In genomic region chrX:70336767-70337166, GRCh38 we compare ENCODE assay signal across 1 cellular context.
TF ChIP-seq lines count a peak whose summit lies in the region.

No MANE protein-coding gene starts in this region.

TF ChIP-seq in GM12878, 131 proteins besides CTCF, POLR2A, EP300 and RAD21 (continued from another document):
- TF ChIP-seq, protein P1, sequence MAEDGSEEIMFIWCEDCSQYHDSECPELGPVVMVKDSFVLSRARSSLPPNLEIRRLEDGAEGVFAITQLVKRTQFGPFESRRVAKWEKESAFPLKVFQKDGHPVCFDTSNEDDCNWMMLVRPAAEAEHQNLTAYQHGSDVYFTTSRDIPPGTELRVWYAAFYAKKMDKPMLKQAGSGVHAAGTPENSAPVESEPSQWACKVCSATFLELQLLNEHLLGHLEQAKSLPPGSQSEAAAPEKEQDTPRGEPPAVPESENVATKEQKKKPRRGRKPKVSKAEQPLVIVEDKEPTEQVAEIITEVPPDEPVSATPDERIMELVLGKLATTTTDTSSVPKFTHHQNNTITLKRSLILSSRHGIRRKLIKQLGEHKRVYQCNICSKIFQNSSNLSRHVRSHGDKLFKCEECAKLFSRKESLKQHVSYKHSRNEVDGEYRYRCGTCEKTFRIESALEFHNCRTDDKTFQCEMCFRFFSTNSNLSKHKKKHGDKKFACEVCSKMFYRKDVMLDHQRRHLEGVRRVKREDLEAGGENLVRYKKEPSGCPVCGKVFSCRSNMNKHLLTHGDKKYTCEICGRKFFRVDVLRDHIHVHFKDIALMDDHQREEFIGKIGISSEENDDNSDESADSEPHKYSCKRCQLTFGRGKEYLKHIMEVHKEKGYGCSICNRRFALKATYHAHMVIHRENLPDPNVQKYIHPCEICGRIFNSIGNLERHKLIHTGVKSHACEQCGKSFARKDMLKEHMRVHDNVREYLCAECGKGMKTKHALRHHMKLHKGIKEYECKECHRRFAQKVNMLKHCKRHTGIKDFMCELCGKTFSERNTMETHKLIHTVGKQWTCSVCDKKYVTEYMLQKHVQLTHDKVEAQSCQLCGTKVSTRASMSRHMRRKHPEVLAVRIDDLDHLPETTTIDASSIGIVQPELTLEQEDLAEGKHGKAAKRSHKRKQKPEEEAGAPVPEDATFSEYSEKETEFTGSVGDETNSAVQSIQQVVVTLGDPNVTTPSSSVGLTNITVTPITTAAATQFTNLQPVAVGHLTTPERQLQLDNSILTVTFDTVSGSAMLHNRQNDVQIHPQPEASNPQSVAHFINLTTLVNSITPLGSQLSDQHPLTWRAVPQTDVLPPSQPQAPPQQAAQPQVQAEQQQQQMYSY (CRISPR knock-in tag; IDR thresholded peaks at IDR 0.05): no peak
- TF ChIP-seq IKZF1 (conservative IDR thresholded peaks at IDR 0.05) (peak; percentile 71), SMAD1 (IDR thresholded peaks at IDR 0.05; ENCODE audit: low read depth, partially characterized antibody) (no peak), BACH1 (IDR thresholded peaks at IDR 0.05; ENCODE audit: borderline replicate concordance) (peak; percentile 87), IKZF2 (IDR thresholded peaks at IDR 0.05) (peak; percentile 93 to 94), GABPA (IDR thresholded peaks at IDR 0.05; ENCODE audit: low read depth) (0 out of 2 replicates have a peak, but pooled peaks have one; percentile 25), GATAD2B (conservative IDR thresholded peaks at IDR 0.05; ENCODE audit: low read depth) (no peak), SMAD5 (IDR thresholded peaks at IDR 0.05; ENCODE audit: low read depth) (no peak), SREBF1 (IDR thresholded peaks at IDR 0.05; ENCODE audit: low read length) (no peak), CBX3 (IDR thresholded peaks at IDR 0.05; ENCODE audit: borderline replicate concordance, low read depth) (no peak), ATF2 (IDR thresholded peaks at IDR 0.05; ENCODE audit: low read length) (peak; percentile 77), NRF1 (conservative IDR thresholded peaks at IDR 0.05; ENCODE audit: low read depth, low read length) (no peak), PKNOX1 (IDR thresholded peaks at IDR 0.05) (peak; percentile 57)
